In the genomic region with DNA sequence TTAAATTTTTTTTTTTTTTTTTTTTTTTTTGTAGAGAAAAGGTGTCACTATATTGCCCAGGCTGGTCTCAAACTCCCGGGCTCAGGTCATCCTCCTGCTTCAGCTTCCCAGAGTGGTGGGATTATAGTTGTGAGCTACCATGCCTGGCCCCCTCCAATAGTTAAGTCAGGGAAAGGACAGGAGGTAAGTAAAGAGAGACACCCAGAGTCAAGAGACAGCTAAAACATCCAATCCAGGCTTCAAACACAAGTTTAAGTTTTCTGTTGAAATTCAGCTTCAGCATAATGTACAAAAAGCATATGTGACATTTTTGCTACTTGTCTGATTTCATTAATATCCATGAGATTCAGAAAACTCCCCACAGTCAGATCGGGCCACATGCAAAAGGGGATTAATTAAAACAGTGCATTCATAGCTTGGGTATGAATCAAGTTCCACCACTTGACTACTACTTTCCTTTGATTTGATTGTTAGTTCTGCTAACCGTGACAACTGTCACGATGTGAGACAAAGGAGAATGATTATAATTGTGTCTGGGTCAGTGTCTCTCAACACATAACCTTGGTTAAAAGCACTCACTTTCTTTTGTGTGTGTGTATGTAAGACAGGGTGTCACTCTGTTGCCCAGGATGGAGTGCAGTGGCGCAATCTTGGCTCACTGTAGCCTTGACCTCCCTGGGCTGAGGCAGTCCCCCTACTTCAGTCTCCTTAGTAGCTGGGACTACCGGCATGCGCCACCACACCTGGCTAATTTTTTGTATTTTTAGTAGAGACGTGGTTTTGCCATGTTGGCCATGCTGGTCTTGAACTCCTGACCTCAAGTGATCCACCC, we compare ENCODE assay signal across 18 cellular contexts.
"Had no signal": no experiment of that assay in that cellular context is flagged by ENCODE, and none has a peak within 500 bp of the region (broad histone marks: within the 10 kb centered on the region; RNA-seq: fewer than 3 reads in every experiment).

No MANE protein-coding gene starts in this region.

- H3K4me1 ChIP-seq: ascending aorta, transverse colon had no signal

- H3K4me1 Mint-ChIP-seq: activated CD4-positive, alpha-beta T cell treated with anti-CD3 and anti-CD28 coated beads, Interleukin-2, amount 10 ng/mL, durations not matched to agents 24 days and 14 days; activated naive CD4-positive, alpha-beta T cell treated with anti-CD3 and anti-CD28 coated beads, Interleukin-2, amount 10 ng/mL, durations not matched to agents 7 days and 5 days; activated naive CD8-positive, alpha-beta T cell treated with anti-CD3 and anti-CD28 coated beads, Interleukin-2, amount 50 U/mL, for 24 hours; stimulated activated naive CD8-positive, alpha-beta T cell treated with anti-CD3 and anti-CD28 coated beads, Interleukin-15, amount 100 ng/mL, for 72 hours had no signal

- H3K4me3 Mint-ChIP-seq: activated CD4-positive, alpha-beta T cell treated with anti-CD3 and anti-CD28 coated beads, Interleukin-2, amount 10 ng/mL, durations not matched to agents 24 days and 14 days; activated CD8-positive, alpha-beta T cell treated with anti-CD3 and anti-CD28 coated beads for 36 hours; activated naive CD4-positive, alpha-beta T cell treated with anti-CD3 and anti-CD28 coated beads, Interleukin-2, amount 10 ng/mL, durations not matched to agents 7 days and 5 days; activated naive CD8-positive, alpha-beta T cell treated with anti-CD3 and anti-CD28 coated beads, Interleukin-2, amount 50 U/mL, for 24 hours; activated T-cell treated with anti-CD3 and anti-CD28 coated beads, Interleukin-2, amount 50 U/mL, for 24 hours; natural killer cell; stimulated activated naive CD8-positive, alpha-beta T cell treated with anti-CD3 and anti-CD28 coated beads, Interleukin-15, amount 100 ng/mL, for 72 hours had no signal

- H3K9me3 ChIP-seq: ascending aorta, suprapubic skin, transverse colon, vagina had no signal

- H3K36me3 Mint-ChIP-seq: natural killer cell had no signal

- H3K27ac ChIP-seq: ascending aorta, suprapubic skin, transverse colon, vagina had no signal

- H3K27me3 Mint-ChIP-seq: activated CD4-positive, alpha-beta T cell treated with anti-CD3 and anti-CD28 coated beads, Interleukin-2, amount 10 ng/mL, durations not matched to agents 24 days and 14 days; activated CD8-positive, alpha-beta T cell treated with anti-CD3 and anti-CD28 coated beads for 36 hours; activated naive CD4-positive, alpha-beta T cell treated with anti-CD3 and anti-CD28 coated beads, Interleukin-2, amount 10 ng/mL, durations not matched to agents 7 days and 5 days; activated naive CD8-positive, alpha-beta T cell treated with anti-CD3 and anti-CD28 coated beads, Interleukin-2, amount 50 U/mL, for 24 hours; activated T-cell treated with anti-CD3 and anti-CD28 coated beads, Interleukin-2, amount 50 U/mL, for 24 hours; stimulated activated naive CD8-positive, alpha-beta T cell treated with anti-CD3 and anti-CD28 coated beads, Interleukin-15, amount 100 ng/mL, for 72 hours had no signal

- H3K4me3 ChIP-seq: ascending aorta, lung, suprapubic skin, transverse colon, vagina had no signal

- ATAC-seq: activated CD8-positive, alpha-beta T cell treated with anti-CD3 and anti-CD28 coated beads for 36 hours; activated naive CD8-positive, alpha-beta T cell treated with anti-CD3 and anti-CD28 coated beads, Interleukin-2, amount 50 U/mL, for 24 hours; left colon; natural killer cell; stimulated activated naive CD8-positive, alpha-beta T cell treated with anti-CD3 and anti-CD28 coated beads, Interleukin-15, amount 100 ng/mL, for 72 hours had no signal

- H3K9me3 Mint-ChIP-seq: activated CD4-positive, alpha-beta T cell treated with anti-CD3 and anti-CD28 coated beads, Interleukin-2, amount 10 ng/mL, durations not matched to agents 24 days and 14 days; activated CD8-positive, alpha-beta T cell treated with anti-CD3 and anti-CD28 coated beads for 36 hours; activated naive CD4-positive, alpha-beta T cell treated with anti-CD3 and anti-CD28 coated beads, Interleukin-2, amount 10 ng/mL, durations not matched to agents 7 days and 5 days; activated naive CD8-positive, alpha-beta T cell treated with anti-CD3 and anti-CD28 coated beads, Interleukin-2, amount 50 U/mL, for 24 hours; activated T-cell treated with anti-CD3 and anti-CD28 coated beads, Interleukin-2, amount 50 U/mL, for 24 hours; natural killer cell; stimulated activated naive CD8-positive, alpha-beta T cell treated with anti-CD3 and anti-CD28 coated beads, Interleukin-15, amount 100 ng/mL, for 72 hours had no signal

- H3K27me3 ChIP-seq: ascending aorta, suprapubic skin, transverse colon, vagina had no signal

- H3K36me3 ChIP-seq: transverse colon had no signal

- H3K27ac Mint-ChIP-seq: activated CD4-positive, alpha-beta T cell treated with anti-CD3 and anti-CD28 coated beads, Interleukin-2, amount 10 ng/mL, durations not matched to agents 24 days and 14 days; activated CD8-positive, alpha-beta T cell treated with anti-CD3 and anti-CD28 coated beads for 36 hours; activated naive CD4-positive, alpha-beta T cell treated with anti-CD3 and anti-CD28 coated beads, Interleukin-2, amount 10 ng/mL, durations not matched to agents 7 days and 5 days; activated naive CD8-positive, alpha-beta T cell treated with anti-CD3 and anti-CD28 coated beads, Interleukin-2, amount 50 U/mL, for 24 hours; activated T-cell treated with anti-CD3 and anti-CD28 coated beads, Interleukin-2, amount 50 U/mL, for 24 hours; natural killer cell had no signal

- DNase-seq: activated CD4-positive, alpha-beta T cell treated with anti-CD3 and anti-CD28 coated beads, Interleukin-2, amount 10 ng/mL, durations not matched to agents 24 days and 14 days; activated CD8-positive, alpha-beta T cell treated with anti-CD3 and anti-CD28 coated beads for 36 hours; activated naive CD4-positive, alpha-beta T cell treated with anti-CD3 and anti-CD28 coated beads, Interleukin-2, amount 10 ng/mL, durations not matched to agents 7 days and 5 days; activated naive CD8-positive, alpha-beta T cell treated with anti-CD3 and anti-CD28 coated beads, Interleukin-2, amount 50 U/mL, for 24 hours; activated T-cell treated with anti-CD3 and anti-CD28 coated beads, Interleukin-2, amount 50 U/mL, for 24 hours; dermis blood vessel endothelial cell; effector memory CD4-positive, alpha-beta T cell; hippocampal formation; islet precursor cell; left colon; natural killer cell; stimulated activated naive CD8-positive, alpha-beta T cell treated with anti-CD3 and anti-CD28 coated beads, Interleukin-15, amount 100 ng/mL, for 72 hours; T1000; transverse colon had no signal
